Comparison of ENCODE assay signal across 8 cellular contexts in the genomic region with DNA sequence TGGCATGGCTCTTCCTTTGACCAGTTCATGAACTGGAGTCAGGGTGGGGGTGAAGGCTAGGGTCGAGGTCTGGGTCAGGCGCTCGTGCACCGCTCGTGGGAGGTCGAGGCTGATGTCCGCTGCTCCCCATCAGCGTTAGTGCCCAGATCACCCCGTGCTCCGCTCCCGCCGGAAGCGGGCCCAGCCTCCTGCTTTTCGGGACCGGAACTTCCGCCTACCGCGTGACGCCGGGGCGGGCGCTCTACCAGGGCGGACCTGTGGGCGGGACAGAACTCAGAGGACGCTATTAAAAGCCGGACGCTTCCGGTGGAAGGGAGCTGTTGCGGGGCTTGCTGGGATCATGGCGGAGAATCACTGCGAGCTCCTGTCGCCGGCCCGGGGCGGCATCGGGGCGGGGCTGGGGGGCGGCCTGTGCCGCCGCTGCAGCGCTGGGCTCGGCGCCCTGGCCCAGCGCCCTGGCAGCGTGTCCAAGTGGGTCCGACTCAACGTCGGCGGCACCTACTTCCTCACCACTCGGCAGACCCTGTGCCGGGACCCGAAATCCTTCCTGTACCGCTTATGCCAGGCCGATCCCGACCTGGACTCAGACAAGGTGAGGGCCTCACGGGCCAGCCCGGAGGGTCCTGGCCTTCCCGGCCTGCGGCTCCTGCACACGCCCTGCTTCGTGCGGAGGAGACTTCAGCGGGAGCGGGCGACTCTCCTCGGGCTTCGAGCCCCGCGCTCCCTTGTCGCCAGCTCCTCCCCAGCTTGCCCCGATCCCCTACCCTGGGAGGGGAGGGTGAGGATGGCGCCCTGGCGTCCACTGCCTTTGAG. TPM values are rescaled to one million over a fixed set of nuclear protein-coding genes. Genes with fewer than 3 reads are reported as not detected.
DNase-seq lines count a peak whose midpoint lies in the region; ATAC-seq and TF ChIP-seq lines count a peak whose summit lies in the region.

A gene with protein sequence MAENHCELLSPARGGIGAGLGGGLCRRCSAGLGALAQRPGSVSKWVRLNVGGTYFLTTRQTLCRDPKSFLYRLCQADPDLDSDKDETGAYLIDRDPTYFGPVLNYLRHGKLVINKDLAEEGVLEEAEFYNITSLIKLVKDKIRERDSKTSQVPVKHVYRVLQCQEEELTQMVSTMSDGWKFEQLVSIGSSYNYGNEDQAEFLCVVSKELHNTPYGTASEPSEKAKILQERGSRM (plus strand): TSS at position 315 of the 813 bp plus-strand sequence. CDS start 26 bp downstream, at position 341.

- H3K4me3 Mint-ChIP-seq in T-cell: peak within 1 kb of the TSS; percentile 92 to 97 (median 94)

- intact Hi-C loops in cardiac septum (cut with DNase I): loop anchor here (5.0 kb wide), 1 partner anchor 40 kb away; a partner anchor contains a TSS

- peak within 1 kb of the TSS; percentile 99 for H4K8ac ChIP-seq in trophoblast cell (ENCODE audit: low read depth, low read length)

- H3K27me3 Mint-ChIP-seq in T-cell: no peaks in the 10 kb centered on the region

- H3K4ac ChIP-seq in trophoblast cell (ENCODE audit: low read depth, low read length): peak within 1 kb of the TSS; percentile 96

- peak within 1 kb of the TSS; percentile 98 for H3K18ac ChIP-seq in trophoblast cell (ENCODE audit: low read length)

- peak; percentile 87 for DNase-seq in GM12864 (ENCODE audit: low read depth)
- peak; percentile 96 for DNase-seq in NCI-H146 (lab: John Stamatoyannopoulos, UW)
- peak; percentile 87 to 99 (median 94) for DNase-seq in T-cell
- DNase-seq in cardiac septum (ENCODE audit: low spot score): peak; percentile 98
- peak; percentile 94 to 98 for DNase-seq in trophoblast cell
- DNase-seq in tibial nerve (ENCODE audit: low spot score in 2 of 2): peak; percentile 95 to 97

- peaks cover 5% of the 10 kb centered on the region for H3K79me1 ChIP-seq in trophoblast cell (ENCODE audit: low read length)

- H3K4me2 ChIP-seq in trophoblast cell (ENCODE audit: low read length): peak within 1 kb of the TSS; percentile 92

- CTCF ChIA-PET in T-cell (lab: Charles Lee): interaction anchor here in 1 of 2 donors (0.5 to 1.7 kb wide), 5 partner anchors 9 to 910 kb away, joined by 3 to 7 read pairs (median 3); a partner anchor contains a TSS

- peaks cover 17 to 34% (median 29%) of the 10 kb centered on the region in 3 donors for H3K4me1 Mint-ChIP-seq in T-cell

- peak within 1 kb of the TSS; percentile 93 for H2AFZ ChIP-seq in trophoblast cell (ENCODE audit: insufficient read depth, low read length, poor library complexity)

- H4K12ac ChIP-seq in trophoblast cell (ENCODE audit: low read depth, low read length): peak within 1 kb of the TSS; percentile 98

- H3K27ac ChIP-seq in adipose tissue (ENCODE audit: low read depth, low read length) (no peak within 1 kb of the TSS), trophoblast cell (ENCODE audit: low read depth, low read length) (peak within 1 kb of the TSS; percentile 41), tibial nerve (peak within 1 kb of the TSS; percentile 42 to 91 (median 90))

- POLR2A ChIA-PET in T-cell (lab: Charles Lee): interaction anchor here in 1 of 2 donors (1.0 kb wide), 1 partner anchor 527 kb away, joined by 5 read pairs; a partner anchor contains a TSS

- H3K79me2 ChIP-seq in trophoblast cell (ENCODE audit: control insufficient read depth, insufficient read depth, low read length, poor library complexity): peaks cover 7% of the 10 kb centered on the region

- H3K9ac ChIP-seq in trophoblast cell (ENCODE audit: low read length): peak within 1 kb of the TSS; percentile 99

- peak within 1 kb of the TSS; percentile 70 for H2BK120ac ChIP-seq in trophoblast cell (ENCODE audit: insufficient read depth, low read length, poor library complexity)

- TF ChIP-seq POLR2A in tibial nerve (IDR thresholded peaks at IDR 0.05): peak; percentile 79 to 84

- H3K27ac Mint-ChIP-seq in T-cell: peak within 1 kb of the TSS; percentile 91 to 92

- no peaks in the 10 kb centered on the region for H3K9me3 Mint-ChIP-seq in T-cell

- TF ChIP-seq CTCF in GM12864 (IDR thresholded peaks at IDR 0.05; ENCODE audit: low read depth, low read length, missing control alignments) (no peak), tibial nerve (IDR thresholded peaks at IDR 0.05) (peak in 2 of 5 experiments; percentile 46 to 49)

- peak within 1 kb of the TSS; percentile 93 for H3K14ac ChIP-seq in trophoblast cell (ENCODE audit: low read length)

- no peak within 1 kb of the TSS for H3K23ac ChIP-seq in trophoblast cell (ENCODE audit: low read length)

- H4K91ac ChIP-seq in trophoblast cell (ENCODE audit: low read depth, low read length): peak within 1 kb of the TSS; percentile 88

- TF ChIP-seq EP300 in tibial nerve (IDR thresholded peaks at IDR 0.05): peak; percentile 85 to 98

- H3K9me3 ChIP-seq in trophoblast cell (ENCODE audit: insufficient read depth, low read depth, low read length): no peaks in the 10 kb centered on the region
- no peaks in the 10 kb centered on the region for H3K9me3 ChIP-seq in tibial nerve

- H3K27me3 ChIP-seq in trophoblast cell (ENCODE audit: insufficient read depth, low read length) (no peaks in the 10 kb centered on the region), tibial nerve (no peaks in the 10 kb centered on the region)

- peak within 1 kb of the TSS; percentile 89 for H2AK5ac ChIP-seq in trophoblast cell (ENCODE audit: low read length)

- H3K4me3 ChIP-seq in GM12864 (ENCODE audit: low read depth, low read length) (peak within 1 kb of the TSS; percentile 99), trophoblast cell (ENCODE audit: low read depth, low read length) (peak within 1 kb of the TSS; percentile 84), tibial nerve (peak within 1 kb of the TSS; percentile 75 to 86 (median 82))

- WGBS in adipose tissue, 3 donors: 0 to 1% (median 0%) methylated on average over 65 to 73 of the region's 73 CpGs
- WGBS in trophoblast cell (ENCODE audit: extremely low coverage, insufficient coverage, insufficient read length): no CpG with 5 or more reads among the region's 73 CpGs
- 0% methylated on average over 41 to 65 of the region's 73 CpGs for WGBS in tibial nerve, 2 donors

- H3K36me3 ChIP-seq in trophoblast cell (ENCODE audit: control insufficient read depth in 1 of 2, insufficient read depth in 2 of 2, low read length in 2 of 2) (no peaks in the 10 kb centered on the region), tibial nerve (no peaks in the 10 kb centered on the region)

- H2BK5ac ChIP-seq in trophoblast cell (ENCODE audit: low read depth, low read length, poor library complexity): peak within 1 kb of the TSS; percentile 12

- ATAC-seq in HG02763 (IDR thresholded peaks at IDR 0.05; ENCODE audit: unreplicated experiment) (peak; percentile 65), T-cell (replicated peaks in 1 of 4) (peak; percentile 95 to 97 (median 96))

- H3K36me3 Mint-ChIP-seq in T-cell: no peaks in the 10 kb centered on the region

- H3K4me1 ChIP-seq in trophoblast cell (ENCODE audit: control insufficient read depth in 1 of 2, insufficient read depth in 2 of 2, low read length in 2 of 2) (no peaks in the 10 kb centered on the region), tibial nerve (peaks cover 0 to 33% (median 18%) of the 10 kb centered on the region in 4 donors)

- no peak within 1 kb of the TSS for H2BK12ac ChIP-seq in trophoblast cell (ENCODE audit: low read length)

RNA-seq across cellular contexts. Expression of the gene that starts here (rescaled TPM):
- total RNA-seq in T-cell (10 to 100 TPM; 19.5 to 29.1 (median 26.3) TPM), cardiac septum (13.9 TPM), tibial nerve (10 to 100 TPM; 17.8 to 24.3 (median 21.2) TPM)
- polyA plus RNA-seq in adipose tissue: 10 to 100 TPM in 2 of 3 donors, 1 to 10 TPM in 1; 6.5 to 17.1 (median 12.2) TPM
- 61.6 and 64.8 TPM in 2 replicates for polyA plus RNA-seq in trophoblast cell (2013)
